Comparison of ENCODE assay signal across 11 cellular contexts in the genomic region with DNA sequence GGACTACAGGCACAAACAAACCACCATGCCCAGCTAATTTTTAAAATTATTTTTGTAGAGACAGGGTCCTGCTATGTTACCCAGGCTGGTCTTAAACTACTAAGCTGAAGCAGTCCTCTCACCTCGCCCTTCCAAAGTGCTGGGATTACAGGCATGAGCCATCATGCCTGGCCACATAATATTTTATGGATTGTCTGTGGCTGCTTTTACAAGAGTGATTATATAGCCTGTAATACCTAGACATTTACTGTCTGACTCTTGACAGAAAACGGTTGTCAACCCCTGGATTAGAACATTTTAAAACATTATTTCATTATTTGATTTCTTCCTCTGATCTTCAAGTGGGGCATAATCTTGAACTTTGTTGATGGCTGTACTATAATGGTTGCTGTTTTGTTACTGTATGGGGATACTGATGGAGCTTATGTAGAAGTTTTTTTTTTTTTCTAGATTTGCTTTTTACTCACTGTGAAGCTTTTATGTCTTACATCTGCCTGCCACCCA. TPM values are rescaled to one million over a fixed set of nuclear protein-coding genes. Genes with fewer than 3 reads are reported as not detected.
DNase-seq lines count a peak whose midpoint lies in the region; ATAC-seq and TF ChIP-seq lines count a peak whose summit lies in the region.
"Had no signal": no experiment of that assay in that cellular context is flagged by ENCODE, and none has a peak within 500 bp of the region (broad histone marks: within the 10 kb centered on the region; RNA-seq: fewer than 3 reads in every experiment).

No MANE protein-coding gene starts in this region.

- H2BK120ac ChIP-seq in mesenchymal stem cell (ENCODE audit: low read depth, low read length): no peak overlapping the region

- H3K36me3 ChIP-seq in right atrium auricular region: peaks cover 11% of the 10 kb centered on the region
- H3K36me3 ChIP-seq in adipocyte (ENCODE audit: control insufficient read depth, insufficient read depth, low read length, severe bottlenecking): no peaks in the 10 kb centered on the region
- peaks cover 0 to 14% of the 10 kb centered on the region in 2 experiments for H3K36me3 ChIP-seq in mesenchymal stem cell (ENCODE audit: control insufficient read depth in 1 of 2, insufficient read depth in 2 of 2, low read depth in 1 of 2, low read length in 2 of 2)
- no peaks in the 10 kb centered on the region for H3K36me3 ChIP-seq in uterus

- H3K4me3 ChIP-seq in right atrium auricular region: no peak overlapping the region
- no peak overlapping the region for H3K4me3 ChIP-seq in adipocyte (ENCODE audit: low read length)
- no peak overlapping the region for H3K4me3 ChIP-seq in mesenchymal stem cell (ENCODE audit: insufficient read depth in 1 of 2, low read depth in 1 of 2, low read length in 2 of 2)
- H3K4me3 ChIP-seq in uterus: no peak overlapping the region
- H3K4me3 ChIP-seq: BLaER1, lung had no signal

- peak overlapping the region; percentile 44 for H2AK5ac ChIP-seq in mesenchymal stem cell (ENCODE audit: low read length, severe bottlenecking)

- no peak overlapping the region for H2BK12ac ChIP-seq in mesenchymal stem cell (ENCODE audit: low read length in 2 of 2)

- TF ChIP-seq CTCF in right atrium auricular region (IDR thresholded peaks at IDR 0.05): no peak
- no peak for TF ChIP-seq CTCF in uterus (IDR thresholded peaks at IDR 0.05)

- ATAC-seq in Right ventricle myocardium superior (ENCODE audit: poor library complexity) (no peak), HG03039 (IDR thresholded peaks at IDR 0.05; ENCODE audit: unreplicated experiment) (no peak)

- H3K9ac ChIP-seq in adipocyte (ENCODE audit: low read length) (peak overlapping the region; percentile 47), mesenchymal stem cell (ENCODE audit: low read length) (peak overlapping the region; percentile 36)
- H3K9ac ChIP-seq: BLaER1 had no signal

- 93% methylated on average over 1 of the region's 2 CpGs for WGBS in mesenchymal stem cell

- H2AFZ ChIP-seq in mesenchymal stem cell (ENCODE audit: low read depth, low read length): no peak overlapping the region

- no peak overlapping the region for H4K8ac ChIP-seq in mesenchymal stem cell (ENCODE audit: low read length)

- no peak overlapping the region for H3K23ac ChIP-seq in mesenchymal stem cell (ENCODE audit: low read length in 2 of 2)

- no peak overlapping the region for H4K91ac ChIP-seq in mesenchymal stem cell (ENCODE audit: low read length)

- H3K14ac ChIP-seq in mesenchymal stem cell (ENCODE audit: low read length in 2 of 2): no peak overlapping the region

- H3K4me2 ChIP-seq in mesenchymal stem cell (ENCODE audit: low read length, poor library complexity, severe bottlenecking): no peak overlapping the region
- H3K4me2 ChIP-seq: BLaER1 had no signal

- no peak for TF ChIP-seq POLR2A in uterus (IDR thresholded peaks at IDR 0.05)

- peak overlapping the region; percentile 74 to 90 for H3K27ac ChIP-seq in right atrium auricular region
- H3K27ac ChIP-seq in mesenchymal stem cell (ENCODE audit: low read length, poor library complexity, severe bottlenecking): peak overlapping the region; percentile 66
- peak overlapping the region; percentile 84 to 97 for H3K27ac ChIP-seq in uterus
- H3K27ac ChIP-seq: BLaER1 had no signal

- H2BK5ac ChIP-seq in mesenchymal stem cell (ENCODE audit: low read depth, low read length, poor library complexity, severe bottlenecking): no peak overlapping the region

- intact Hi-C loops in Right ventricle myocardium superior (cut with DNase I) (loop anchor here (10.0 kb wide), 1 partner anchor 121 kb away; no protein-coding TSS in a partner anchor), uterus (cut with DNase I; ENCODE audit: low total_unique reads) (loop anchor here (10.0 kb wide), 1 partner anchor 121 kb away; no protein-coding TSS in a partner anchor), head of caudate nucleus (cut with DNase I) (no loop called here)

- no peaks in the 10 kb centered on the region for H3K9me3 ChIP-seq in right atrium auricular region
- no peaks in the 10 kb centered on the region for H3K9me3 ChIP-seq in adipocyte (ENCODE audit: control insufficient read depth, low read length)
- H3K9me3 ChIP-seq in mesenchymal stem cell (ENCODE audit: control insufficient read depth, low read length): no peaks in the 10 kb centered on the region
- no peaks in the 10 kb centered on the region for H3K9me3 ChIP-seq in uterus
- H3K9me3 ChIP-seq: BLaER1 had no signal

- H3K4ac ChIP-seq in mesenchymal stem cell (ENCODE audit: low read depth in 1 of 2, low read length in 2 of 2): no peak overlapping the region

- peaks cover 6% of the 10 kb centered on the region for H3K79me1 ChIP-seq in mesenchymal stem cell (replicated peaks; ENCODE audit: low read length, poor library complexity, severe bottlenecking)

- DNase-seq in right atrium auricular region (ENCODE audit: low spot score) (peak; percentile 16), Right ventricle myocardium superior (no peak), adipocyte (ENCODE audit: low read depth) (no peak), mesenchymal stem cell (no peak), uterus (no peak), retina (no peak), head of caudate nucleus (no peak)
- DNase-seq: NCI-H345 had no signal

- H3K18ac ChIP-seq in mesenchymal stem cell (ENCODE audit: low read depth in 1 of 2, low read length in 2 of 2): peak overlapping the region in 1 of 2 experiments; percentile 54

- peaks cover 0 to 27% of the 10 kb centered on the region in 2 donors for H3K4me1 ChIP-seq in right atrium auricular region
- H3K4me1 ChIP-seq in adipocyte (ENCODE audit: control insufficient read depth, insufficient read depth, low read length): peaks cover 40% of the 10 kb centered on the region
- H3K4me1 ChIP-seq in mesenchymal stem cell (ENCODE audit: control insufficient read depth, insufficient read depth, low read depth, low read length): peaks cover 25% of the 10 kb centered on the region
- H3K4me1 ChIP-seq in uterus: peaks cover 0 to 3% of the 10 kb centered on the region in 2 donors

- H2BK15ac ChIP-seq in mesenchymal stem cell (ENCODE audit: low read depth, poor library complexity, severe bottlenecking): peak overlapping the region; percentile 23

- no peaks in the 10 kb centered on the region for H3K27me3 ChIP-seq in right atrium auricular region
- H3K27me3 ChIP-seq in adipocyte (replicated peaks; ENCODE audit: control insufficient read depth, insufficient read depth, low read length): no peaks in the 10 kb centered on the region
- no peaks in the 10 kb centered on the region for H3K27me3 ChIP-seq in mesenchymal stem cell (ENCODE audit: control insufficient read depth in 1 of 2, insufficient read depth in 1 of 2, low read length in 2 of 2)
- H3K27me3 ChIP-seq in uterus: no peaks in the 10 kb centered on the region
- H3K27me3 ChIP-seq: BLaER1 had no signal

RNA-seq across cellular contexts. Expression of a gene that starts 14.3 kb away (rescaled TPM):
- 1 to 10 TPM; 4.4 to 5.9 TPM for total RNA-seq in right atrium auricular region
- total RNA-seq in Right ventricle myocardium superior: 4.7 TPM
- 2.3 TPM for polyA plus RNA-seq in mesenchymal stem cell (2013, experiment 1 of 2)
- 2.5 TPM for polyA plus RNA-seq in mesenchymal stem cell (2013, experiment 2 of 2)
- 10 to 100 TPM in 2 of 4 donors, 1 to 10 TPM in 2; 2.0 to 13.2 (median 7.8) TPM for total RNA-seq in uterus

RNA-seq across cellular contexts. Expression of a gene that starts 49.2 kb away (rescaled TPM):
- total RNA-seq in right atrium auricular region (1 to 10 TPM; 1.5 to 2.2 TPM), Right ventricle myocardium superior (2.6 TPM), uterus (1 to 10 TPM in 2 of 4 donors, under 1 TPM in 1, not detected in 1; under 0.01 to 9.1 (median 3.5) TPM)
- polyA plus RNA-seq in mesenchymal stem cell (2013, experiment 1 of 2): 6.6 TPM
- 7.8 TPM for polyA plus RNA-seq in mesenchymal stem cell (2013, experiment 2 of 2)

RNA-seq across cellular contexts. Expression of a gene that starts 54.3 kb away (rescaled TPM):
- total RNA-seq in right atrium auricular region (1 to 10 TPM; 2.9 to 4.7 TPM), Right ventricle myocardium superior (8.1 TPM), uterus (10 to 100 TPM in 3 of 4 donors, 1 to 10 TPM in 1; 9.1 to 85.4 (median 17.8) TPM)
- 45.9 TPM for polyA plus RNA-seq in mesenchymal stem cell (2013, experiment 1 of 2)
- polyA plus RNA-seq in mesenchymal stem cell (2013, experiment 2 of 2): 43.6 TPM
